In genomic region chr7:140390466-140391190, GRCh38 we compare ENCODE assay signal across 8 cellular contexts. TPM values are rescaled to one million over a fixed set of nuclear protein-coding genes. Genes with fewer than 3 reads are reported as not detected.
DNase-seq lines count a peak whose midpoint lies in the region; ATAC-seq, FAIRE-seq and TF ChIP-seq lines count a peak whose summit lies in the region.

No MANE protein-coding gene starts in this region.

- peaks cover 88% of the 10 kb centered on the region for H3K79me2 ChIP-seq in smooth muscle cell (ENCODE audit: low read depth)

- H3F3A ChIP-seq in smooth muscle cell (ENCODE audit: low read depth) = no peaks in the 10 kb centered on the region

- no peak for FAIRE-seq in kidney (lab: Jason Lieb, UNC)

- no peaks in the 10 kb centered on the region for H3K27me3 ChIP-seq in HUES48 (ENCODE audit: control insufficient read depth, insufficient read depth, low read length)
- H3K27me3 ChIP-seq in smooth muscle cell (ENCODE audit: low read depth) = no peaks in the 10 kb centered on the region

- 0 out of 2 replicates have a peak, but pooled peaks cover 9% of the 10 kb centered on the region for H3K36me3 ChIP-seq in HUES48 (ENCODE audit: control insufficient read depth, insufficient read depth, low read length)
- H3K36me3 ChIP-seq in smooth muscle cell (ENCODE audit: low read depth) = no peaks in the 10 kb centered on the region
- no peaks in the 10 kb centered on the region for H3K36me3 ChIP-seq in kidney (ENCODE audit: control insufficient read depth in 1 of 2, insufficient read depth in 2 of 2, low read length in 2 of 2)

- intact Hi-C loops in kidney (cut with DNase I) = no loop called here

- no peaks in the 10 kb centered on the region for H3K9me3 ChIP-seq in HUES48 (ENCODE audit: control insufficient read depth, insufficient read depth, low read length)
- no peaks in the 10 kb centered on the region for H3K9me3 ChIP-seq in smooth muscle cell (replicated peaks; ENCODE audit: low read depth)
- no peaks in the 10 kb centered on the region for H3K9me3 ChIP-seq in kidney (ENCODE audit: control insufficient read depth in 1 of 2, low read length in 2 of 2)

- H3K4me3 ChIP-seq in HUES48 (ENCODE audit: low read depth, low read length) (no peak overlapping the region), fibroblast of mammary gland (ENCODE audit: control insufficient read depth, low read depth, low read length) (no peak overlapping the region), smooth muscle cell (no peak overlapping the region), kidney (ENCODE audit: low read length in 2 of 2) (no peak overlapping the region)

- peak; percentile 81 for DNase-seq in Caki2 (ENCODE audit: low read depth)
- peak; percentile 22 for DNase-seq in fibroblast of mammary gland (ENCODE audit: low read depth)
- no peak for DNase-seq in smooth muscle cell (lab: John Stamatoyannopoulos, UW; ENCODE audit: unreplicated experiment)
- no peak for DNase-seq in kidney
- DNase-seq in NCI-H2227 (lab: John Stamatoyannopoulos, UW; ENCODE audit: unreplicated experiment) = no peak
- DNase-seq in mucosa of gallbladder (ENCODE audit: low spot score) = no peak

- in situ Hi-C loops in Caki2 (cut with HindIII; ENCODE audit: low pct_unique_long_range_greater_than_20kb, low sequenced_read_pairs) = no loop called here

- H3K27ac ChIP-seq in HUES48 (ENCODE audit: low read depth, low read length) (no peak overlapping the region), smooth muscle cell (ENCODE audit: low read depth) (no peak overlapping the region), kidney (ENCODE audit: low read depth in 2 of 2, low read length in 2 of 2) (no peak overlapping the region)

- TF ChIP-seq CTCF in fibroblast of mammary gland (conservative IDR thresholded peaks at IDR 0.05; ENCODE audit: control insufficient read depth, insufficient read depth, low read depth, low read length) (no peak), smooth muscle cell (IDR thresholded peaks at IDR 0.05; ENCODE audit: borderline replicate concordance, insufficient read depth, poor library complexity, severe bottlenecking) (no peak), kidney (IDR thresholded peaks at IDR 0.05; ENCODE audit: borderline replicate concordance, extremely low read depth, insufficient read depth) (no peak)

- H3K4me1 ChIP-seq in HUES48 (ENCODE audit: control insufficient read depth, insufficient read depth, low read length) = peaks cover 8% of the 10 kb centered on the region
- H3K4me1 ChIP-seq in smooth muscle cell (ENCODE audit: low read depth) = no peaks in the 10 kb centered on the region
- no peaks in the 10 kb centered on the region for H3K4me1 ChIP-seq in kidney (ENCODE audit: control insufficient read depth in 1 of 2, insufficient read depth in 1 of 2, low read depth in 1 of 2, low read length in 2 of 2)

- H3K4me2 ChIP-seq in smooth muscle cell = no peak overlapping the region

- WGBS in smooth muscle cell (ENCODE audit: low lambda C conversion rate) = 94% methylated on average over 8 of the region's 8 CpGs

- no peak overlapping the region for H2AFZ ChIP-seq in smooth muscle cell (ENCODE audit: low read depth)

- ATAC-seq in GM19467 (IDR thresholded peaks at IDR 0.05; ENCODE audit: unreplicated experiment) = peak; percentile 71

- H4K20me1 ChIP-seq in smooth muscle cell (ENCODE audit: low read depth) = peaks cover 98% of the 10 kb centered on the region

- H3K9ac ChIP-seq in HUES48 (ENCODE audit: low read depth, low read length) = peak overlapping the region; percentile 2; the same call in 1 of the 2 replicates
- no peak overlapping the region for H3K9ac ChIP-seq in smooth muscle cell (ENCODE audit: low read depth)
- H3K9ac ChIP-seq in kidney (ENCODE audit: low read length in 2 of 2) = no peak overlapping the region

RNA-seq across cellular contexts. Expression of gene SLC37A3, which starts 7.7 kb away (rescaled TPM):
- total RNA-seq in Caki2 (2014; rRNA removed; shearing (Covaris generic); ENCODE audit: low replicate concordance) = 72.7 and 133 TPM in 2 replicates
- total RNA-seq in smooth muscle cell (54.2 and 83.2 TPM in 2 replicates), kidney (50.3 TPM), mucosa of gallbladder (40.9 TPM)
- polyA plus RNA-seq in smooth muscle cell (42.8 and 47.7 TPM in 2 replicates), kidney (ENCODE audit: insufficient read depth, low read depth, low replicate concordance) (19.5 TPM)

RNA-seq across cellular contexts. Expression of gene RAB19, which starts 13.2 kb away (rescaled TPM):
- 6.3 TPM in 1 of 2 replicates, not detected in the other for total RNA-seq in Caki2 (2014; rRNA removed; shearing (Covaris generic); ENCODE audit: low replicate concordance)
- total RNA-seq in smooth muscle cell (not detected in 2 replicates), kidney (11.5 TPM), mucosa of gallbladder (8.8 TPM)
- polyA plus RNA-seq in smooth muscle cell (not detected in 2 replicates), kidney (ENCODE audit: insufficient read depth, low read depth, low replicate concordance) (0.82 TPM)

Comparison
In these comparisons a context has a peak if more than half of its experiments do, and no peak if none do; other contexts are left out.
1. DNase-seq: peak in Caki2 (single experiment) and fibroblast of mammary gland (single experiment); none in smooth muscle cell (single experiment), kidney (single experiment), NCI-H2227 (single experiment) and mucosa of gallbladder (single experiment).